11 cellular contexts compared by ENCODE assay signal in genomic region chr20:56428881-56429280, GRCh38. TPM values are rescaled to one million over a fixed set of nuclear protein-coding genes. Genes with fewer than 3 reads are reported as not detected.
DNase-seq lines count a peak whose midpoint lies in the region; ATAC-seq, FAIRE-seq and TF ChIP-seq lines count a peak whose summit lies in the region.
"Had no signal": no experiment of that assay in that cellular context is flagged by ENCODE, and none has a peak within 500 bp of the region (broad histone marks: within the 10 kb centered on the region; RNA-seq: fewer than 3 reads in every experiment).

No MANE protein-coding gene starts in this region.

- H3K27ac Mint-ChIP-seq in activated naive CD8-positive, alpha-beta T cell treated with anti-CD3 and anti-CD28 coated beads, Interleukin-2, amount 50 U/mL, for 24 hours = peak overlapping the region; percentile 92
- H3K27ac Mint-ChIP-seq in naive thymus-derived CD8-positive, alpha-beta T cell = peak overlapping the region; percentile 92 to 98 (median 95)
- H3K27ac Mint-ChIP-seq in stimulated activated naive B cell treated with anti-CD40 and anti-IgM and Interleukin-4, amounts not matched to agents 10 μg/mL and 1 μg/mL and 100 μg/mL, for 72 hours = no peak overlapping the region

- POLR2A ChIA-PET in naive thymus-derived CD8-positive, alpha-beta T cell (lab: Charles Lee) = interaction anchor here (0.7 to 3.2 kb wide), 7 partner anchors 7 to 28 kb away, joined by 3 to 10 read pairs (median 5); partner anchors contain the start of gene CASS4

- no peak for TF ChIP-seq POLR2A in GM12891 (IDR thresholded peaks at IDR 0.05; ENCODE audit: low read depth, low read length)

- no peak for ATAC-seq in activated naive CD8-positive, alpha-beta T cell treated with anti-CD3 and anti-CD28 coated beads, Interleukin-2, amount 50 U/mL, for 24 hours
- ATAC-seq in naive thymus-derived CD8-positive, alpha-beta T cell = no peak
- ATAC-seq in stimulated activated naive B cell treated with anti-CD40 and anti-IgM and Interleukin-4, amounts not matched to agents 10 μg/mL and 1 μg/mL and 100 μg/mL, for 72 hours (replicated peaks) = no peak

- peaks cover 75% of the 10 kb centered on the region for H3K4me1 Mint-ChIP-seq in activated naive CD8-positive, alpha-beta T cell treated with anti-CD3 and anti-CD28 coated beads, Interleukin-2, amount 50 U/mL, for 24 hours
- peaks cover 41 to 81% (median 65%) of the 10 kb centered on the region in 4 donors for H3K4me1 Mint-ChIP-seq in naive thymus-derived CD8-positive, alpha-beta T cell
- peaks cover 17 to 31% of the 10 kb centered on the region in 2 donors for H3K4me1 Mint-ChIP-seq in stimulated activated naive B cell treated with anti-CD40 and anti-IgM and Interleukin-4, amounts not matched to agents 10 μg/mL and 1 μg/mL and 100 μg/mL, for 72 hours

- H3K27me3 Mint-ChIP-seq in activated naive CD8-positive, alpha-beta T cell treated with anti-CD3 and anti-CD28 coated beads, Interleukin-2, amount 50 U/mL, for 24 hours = no peaks in the 10 kb centered on the region
- no peaks in the 10 kb centered on the region for H3K27me3 Mint-ChIP-seq in naive thymus-derived CD8-positive, alpha-beta T cell
- H3K27me3 Mint-ChIP-seq in stimulated activated naive B cell treated with anti-CD40 and anti-IgM and Interleukin-4, amounts not matched to agents 10 μg/mL and 1 μg/mL and 100 μg/mL, for 72 hours = peaks cover 22 to 33% of the 10 kb centered on the region in 2 donors

- no peaks in the 10 kb centered on the region for H3K9me3 Mint-ChIP-seq in activated naive CD8-positive, alpha-beta T cell treated with anti-CD3 and anti-CD28 coated beads, Interleukin-2, amount 50 U/mL, for 24 hours
- no peaks in the 10 kb centered on the region for H3K9me3 Mint-ChIP-seq in naive thymus-derived CD8-positive, alpha-beta T cell
- peaks cover 0 to 2% of the 10 kb centered on the region in 2 donors for H3K9me3 Mint-ChIP-seq in stimulated activated naive B cell treated with anti-CD40 and anti-IgM and Interleukin-4, amounts not matched to agents 10 μg/mL and 1 μg/mL and 100 μg/mL, for 72 hours

- peak overlapping the region; percentile 71 for H3K4me3 Mint-ChIP-seq in activated naive CD8-positive, alpha-beta T cell treated with anti-CD3 and anti-CD28 coated beads, Interleukin-2, amount 50 U/mL, for 24 hours
- peak overlapping the region; percentile 81 to 96 (median 87) for H3K4me3 Mint-ChIP-seq in naive thymus-derived CD8-positive, alpha-beta T cell
- H3K4me3 Mint-ChIP-seq in stimulated activated naive B cell treated with anti-CD40 and anti-IgM and Interleukin-4, amounts not matched to agents 10 μg/mL and 1 μg/mL and 100 μg/mL, for 72 hours = no peak overlapping the region

- DNase-seq in CD1c-positive myeloid dendritic cell (ENCODE audit: extremely low spot score) (peak; percentile 46), GM12891 (ENCODE audit: insufficient read length, low spot score) (no peak), D341Med (ENCODE audit: low spot score) (no peak), RKO (ENCODE audit: low spot score) (no peak)
- DNase-seq in activated naive CD8-positive, alpha-beta T cell treated with anti-CD3 and anti-CD28 coated beads, Interleukin-2, amount 50 U/mL, for 24 hours = no peak
- no peak for DNase-seq in naive thymus-derived CD8-positive, alpha-beta T cell
- DNase-seq in stimulated activated naive B cell treated with anti-CD40 and anti-IgM and Interleukin-4, amounts not matched to agents 10 μg/mL and 1 μg/mL and 100 μg/mL, for 72 hours = no peak
- DNase-seq: NCI-H2081 treated with DMSO at 0.1 percent for 48 hours; NK-92 treated with Interleukin-12 subunit alpha and Interleukin-12 subunit beta, amount 100 ng/mL, for 24 hours; SJCRH30 had no signal

- H3K36me3 Mint-ChIP-seq in activated naive CD8-positive, alpha-beta T cell treated with anti-CD3 and anti-CD28 coated beads, Interleukin-2, amount 50 U/mL, for 24 hours (ENCODE audit: low read depth) = no peaks in the 10 kb centered on the region
- peaks cover 0 to 30% (median 2%) of the 10 kb centered on the region in 3 donors for H3K36me3 Mint-ChIP-seq in naive thymus-derived CD8-positive, alpha-beta T cell
- H3K36me3 Mint-ChIP-seq in stimulated activated naive B cell treated with anti-CD40 and anti-IgM and Interleukin-4, amounts not matched to agents 10 μg/mL and 1 μg/mL and 100 μg/mL, for 72 hours = no peaks in the 10 kb centered on the region

- FAIRE-seq in GM12891 (lab: Jason Lieb, UNC) = peak; percentile 23
- FAIRE-seq: colon had no signal

TF ChIP-seq in GM12891, 5 proteins besides CTCF, POLR2A, EP300 and RAD21:
- TF ChIP-seq SPI1 (IDR thresholded peaks at IDR 0.05; ENCODE audit: low read depth, low read length) (no peak), POLR2AphosphoS5 (IDR thresholded peaks at IDR 0.05; ENCODE audit: low read depth, low read length) (no peak)

RNA-seq across cellular contexts. Expression of gene CASS4, which starts 16.8 kb away (rescaled TPM):
- polyA plus RNA-seq in GM12891 (2012; ENCODE audit: low read depth, missing spikeins) = 0.58 TPM
- 10 to 100 TPM; 11.6 to 12.9 TPM for total RNA-seq in naive thymus-derived CD8-positive, alpha-beta T cell
- 10 to 100 TPM in 1 of 3 donors, 1 to 10 TPM in 2; 5.5 to 11.2 (median 7.1) TPM for polyA plus RNA-seq in naive thymus-derived CD8-positive, alpha-beta T cell

RNA-seq across cellular contexts. Expression of gene CSTF1, which starts 36.4 kb away (rescaled TPM):
- 26.7 TPM for polyA plus RNA-seq in GM12891 (2012; ENCODE audit: low read depth, missing spikeins)
- total RNA-seq in naive thymus-derived CD8-positive, alpha-beta T cell = 10 to 100 TPM; 43.7 to 52.8 TPM
- polyA plus RNA-seq in naive thymus-derived CD8-positive, alpha-beta T cell = 10 to 100 TPM; 27.2 to 33.3 (median 27.7) TPM

RNA-seq across cellular contexts. Expression of gene AURKA, which starts 36.9 kb away (rescaled TPM):
- 30.3 TPM for polyA plus RNA-seq in GM12891 (2012; ENCODE audit: low read depth, missing spikeins)
- total RNA-seq in naive thymus-derived CD8-positive, alpha-beta T cell = 1 to 10 TPM in 1 of 2 experiments, under 1 TPM in 1; 0.85 to 1.3 TPM
- under 1 TPM; 0.19 to 0.50 (median 0.44) TPM for polyA plus RNA-seq in naive thymus-derived CD8-positive, alpha-beta T cell

RNA-seq across cellular contexts. Expression of gene RTF2, which starts 39.5 kb away (rescaled TPM):
- polyA plus RNA-seq in GM12891 (2012; ENCODE audit: low read depth, missing spikeins) = 77.5 TPM
- 10 to 100 TPM; 65.1 to 69.0 TPM for total RNA-seq in naive thymus-derived CD8-positive, alpha-beta T cell
- 100 to 1,000 TPM; 121 to 147 (median 138) TPM for polyA plus RNA-seq in naive thymus-derived CD8-positive, alpha-beta T cell

Comparison
In these comparisons a context has a peak if more than half of its experiments do, and no peak if none do; other contexts are left out.
1. H3K4me3 Mint-ChIP-seq: peak in activated naive CD8-positive, alpha-beta T cell treated with anti-CD3 and anti-CD28 coated beads, Interleukin-2, amount 50 U/mL, for 24 hours (single experiment) and naive thymus-derived CD8-positive, alpha-beta T cell (10 of 10); none in stimulated activated naive B cell treated with anti-CD40 and anti-IgM and Interleukin-4, amounts not matched to agents 10 μg/mL and 1 μg/mL and 100 μg/mL, for 72 hours (0 of 2).